ENCODE assay signal across 24 cellular contexts in genomic region chr3:152496286-152496685, GRCh38.
DNase-seq lines count a peak whose midpoint lies in the region; ATAC-seq, FAIRE-seq and TF ChIP-seq lines count a peak whose summit lies in the region.
"Had no signal": no experiment of that assay in that cellular context is flagged by ENCODE, and none has a peak within 500 bp of the region (broad histone marks: within the 10 kb centered on the region; RNA-seq: fewer than 3 reads in every experiment).

No MANE protein-coding gene starts in this region.

- FAIRE-seq in GM19239 (lab: Jason Lieb, UNC), result peak; percentile 78
- FAIRE-seq: small intestine had no signal

- DNase-seq in GM19239 (ENCODE audit: insufficient read length, low spot score), result no peak
- DNase-seq in fibroblast of pulmonary artery (ENCODE audit: low read depth), result peak; percentile 34
- DNase-seq in uterus, result no peak
- no peak for DNase-seq in stimulated activated CD8-positive, alpha-beta memory T cell treated with anti-CD3 and anti-CD28 coated beads, Interleukin-4, amount 100 ng/mL, for 48 hours
- DNase-seq: activated CD4-positive, alpha-beta T cell treated with anti-CD3 and anti-CD28 coated beads, Interleukin-2, amount 10 ng/mL, durations not matched to agents 24 days and 14 days; activated naive CD4-positive, alpha-beta T cell treated with anti-CD3 and anti-CD28 coated beads, Interleukin-2, amount 50 U/mL, for 16 hours; anterior cingulate cortex; caudate nucleus; CD4-positive, alpha-beta memory T cell; NCI-H1417; NCI-H2107; NK-92 treated with Interleukin-12 subunit alpha and Interleukin-12 subunit beta, amount 100 ng/mL, for 24 hours; nucleus accumbens; Peyer's patch; small intestine; stimulated activated CD4-positive, alpha-beta T cell treated with anti-CD3 and anti-CD28 coated beads, Interleukin-2, amount 100 ng/mL, for 24 hours; stimulated activated naive CD4-positive, alpha-beta T cell; testis had no signal

- H3K36me3 ChIP-seq in uterus, result no peaks in the 10 kb centered on the region
- H3K36me3 ChIP-seq: Peyer's patch, SJSA1 had no signal

- no peaks in the 10 kb centered on the region for H3K27me3 ChIP-seq in uterus
- H3K27me3 ChIP-seq: Peyer's patch, SJSA1, testis had no signal

- TF ChIP-seq POLR2A in uterus (IDR thresholded peaks at IDR 0.05), result no peak

- H3K27me3 Mint-ChIP-seq in IgD-negative memory B cell, result no peaks in the 10 kb centered on the region

- peaks cover 2% of the 10 kb centered on the region for H3K36me3 Mint-ChIP-seq in IgD-negative memory B cell
- H3K36me3 Mint-ChIP-seq: CD4-positive, alpha-beta memory T cell had no signal

- no peaks in the 10 kb centered on the region for H3K9me3 ChIP-seq in uterus
- H3K9me3 ChIP-seq: Peyer's patch, SJSA1, testis had no signal

- peaks cover 25 to 45% (median 44%) of the 10 kb centered on the region in 3 donors for H3K4me1 Mint-ChIP-seq in IgD-negative memory B cell

- intact Hi-C loops in uterus (cut with DNase I; ENCODE audit: low total_unique reads), result no loop called here

- H3K9me3 Mint-ChIP-seq in IgD-negative memory B cell, result peaks cover 0 to 3% (median 0%) of the 10 kb centered on the region in 3 donors
- H3K9me3 Mint-ChIP-seq: activated CD4-positive, alpha-beta T cell treated with anti-CD3 and anti-CD28 coated beads, Interleukin-2, amount 10 ng/mL, durations not matched to agents 24 days and 14 days; activated T-helper 1 cell treated with anti-CD3 and anti-CD28 coated beads, Interleukin-12 subunit alpha, Interleukin-12 subunit beta, Interleukin-2, Interleukin-4 antibody, amounts not matched to agents 30 ng/mL and 10 ng/mL and 1 ng/mL, durations not matched to agents 14 hours and 24 hours and 36 hours; CD4-positive, alpha-beta memory T cell had no signal

- ATAC-seq in GM18867 (IDR thresholded peaks at IDR 0.05; ENCODE audit: unreplicated experiment) (no peak), HG02678 (IDR thresholded peaks at IDR 0.05; ENCODE audit: unreplicated experiment) (no peak)

- H3K4me1 ChIP-seq in uterus, result no peaks in the 10 kb centered on the region
- H3K4me1 ChIP-seq: Peyer's patch, SJSA1 had no signal

- H3K27ac ChIP-seq in uterus, result peak overlapping the region; percentile 65 to 81
- H3K27ac ChIP-seq: SJSA1 had no signal

- peak overlapping the region in 2 of 3 donors; percentile 50 to 89 for H3K27ac Mint-ChIP-seq in IgD-negative memory B cell
- H3K27ac Mint-ChIP-seq: activated CD4-positive, alpha-beta T cell treated with anti-CD3 and anti-CD28 coated beads, Interleukin-2, amount 10 ng/mL, durations not matched to agents 24 days and 14 days; activated T-helper 1 cell treated with anti-CD3 and anti-CD28 coated beads, Interleukin-12 subunit alpha, Interleukin-12 subunit beta, Interleukin-2, Interleukin-4 antibody, amounts not matched to agents 30 ng/mL and 10 ng/mL and 1 ng/mL, durations not matched to agents 14 hours and 24 hours and 36 hours; CD4-positive, alpha-beta memory T cell had no signal

- H3K4me3 ChIP-seq in fibroblast of pulmonary artery (replicated peaks; ENCODE audit: low read depth, low read length), result no peak overlapping the region
- H3K4me3 ChIP-seq in uterus, result no peak overlapping the region
- H3K4me3 ChIP-seq: GM12878, Peyer's patch, SJSA1, testis had no signal

- peak overlapping the region; percentile 80 to 95 (median 84) for H3K4me3 Mint-ChIP-seq in IgD-negative memory B cell
- H3K4me3 Mint-ChIP-seq: activated CD4-positive, alpha-beta T cell treated with anti-CD3 and anti-CD28 coated beads, Interleukin-2, amount 10 ng/mL, durations not matched to agents 24 days and 14 days; activated T-helper 1 cell treated with anti-CD3 and anti-CD28 coated beads, Interleukin-12 subunit alpha, Interleukin-12 subunit beta, Interleukin-2, Interleukin-4 antibody, amounts not matched to agents 30 ng/mL and 10 ng/mL and 1 ng/mL, durations not matched to agents 14 hours and 24 hours and 36 hours; CD4-positive, alpha-beta memory T cell had no signal

- TF ChIP-seq CTCF in fibroblast of pulmonary artery (IDR thresholded peaks at IDR 0.05; ENCODE audit: low read length, missing control alignments) (no peak), uterus (IDR thresholded peaks at IDR 0.05) (no peak)
